Comparison of ENCODE assay signal across 1 cellular context in genomic region chr5:180071418-180072255, GRCh38.
TF ChIP-seq lines count a peak whose summit lies in the region.

Gene RNF130, minus strand, starts transcription at chr5:180071759. Its CDS starts 57 bp downstream, at chr5:180071702.

TF ChIP-seq in HepG2, 621 proteins besides CTCF, POLR2A, EP300 and RAD21 (continued from another document and continues in another):
- no peak for TF ChIP-seq HNRNPH1 (optimal IDR thresholded peaks at IDR 0.05; ENCODE audit: low read depth, low read length)
- TF ChIP-seq ISX (CRISPR knock-in tag; conservative IDR thresholded peaks at IDR 0.05): peak; percentile 97
- TF ChIP-seq YEATS4 (CRISPR knock-in tag; IDR thresholded peaks at IDR 0.05; ENCODE audit: borderline replicate concordance): peak; percentile 80
- no peak for TF ChIP-seq ZNF350 (CRISPR knock-in tag; IDR thresholded peaks at IDR 0.05; ENCODE audit: borderline replicate concordance, low read depth)
- TF ChIP-seq SAFB2 (CRISPR knock-in tag; IDR thresholded peaks at IDR 0.05; ENCODE audit: borderline replicate concordance, low read depth): peak; percentile 93
- peak; percentile 99 for TF ChIP-seq CREB3 (CRISPR knock-in tag; IDR thresholded peaks at IDR 0.05)
- peak; percentile 99 for TF ChIP-seq AHR (CRISPR knock-in tag; IDR thresholded peaks at IDR 0.05)
- TF ChIP-seq LBX2 (CRISPR knock-in tag; IDR thresholded peaks at IDR 0.05; ENCODE audit: borderline replicate concordance): peak; percentile 99
- TF ChIP-seq ZNF589 (CRISPR knock-in tag; conservative IDR thresholded peaks at IDR 0.05): peak; percentile 98
- TF ChIP-seq DMAP1 (CRISPR knock-in tag; IDR thresholded peaks at IDR 0.05): peak; percentile 71; the same call in 1 of the 2 replicates
- no peak for TF ChIP-seq NBN (conservative IDR thresholded peaks at IDR 0.05)
- TF ChIP-seq NCOA5 (CRISPR knock-in tag; IDR thresholded peaks at IDR 0.05): no peak
- peak; percentile 70 for TF ChIP-seq ZNF770 (CRISPR knock-in tag; IDR thresholded peaks at IDR 0.05)
- no peak for TF ChIP-seq ZNF33A (CRISPR knock-in tag; IDR thresholded peaks at IDR 0.05; ENCODE audit: borderline replicate concordance)
- TF ChIP-seq ZHX2 (IDR thresholded peaks at IDR 0.05; ENCODE audit: low read depth): no peak
- peak; percentile 95 for TF ChIP-seq ZHX2 (CRISPR knock-in tag; IDR thresholded peaks at IDR 0.05; ENCODE audit: borderline replicate concordance)
- TF ChIP-seq SAP130 (CRISPR knock-in tag; IDR thresholded peaks at IDR 0.05; ENCODE audit: low read depth): peak; percentile 40
- TF ChIP-seq NR1H2 (CRISPR knock-in tag; IDR thresholded peaks at IDR 0.05; ENCODE audit: borderline replicate concordance, low read depth): peak; percentile 97
- peak; percentile 98; the same call in 1 of the 2 replicates for TF ChIP-seq ZNF841 (CRISPR knock-in tag; IDR thresholded peaks at IDR 0.05; ENCODE audit: borderline replicate concordance)
- 0 out of 2 replicates have a peak, but pooled peaks have one; percentile 7 for TF ChIP-seq HNF4G (IDR thresholded peaks at IDR 0.05; ENCODE audit: borderline replicate concordance, low read depth, low read length)
- 0 out of 2 replicates have a peak, but pooled peaks have one; percentile 38 for TF ChIP-seq HNF4G (CRISPR knock-in tag; IDR thresholded peaks at IDR 0.05; ENCODE audit: borderline replicate concordance, low read depth)
- peak; percentile 99 for TF ChIP-seq ZSCAN20 (CRISPR knock-in tag; IDR thresholded peaks at IDR 0.05; ENCODE audit: borderline replicate concordance)
- TF ChIP-seq TARDBP (CRISPR knock-in tag; IDR thresholded peaks at IDR 0.05): peak; percentile 93
- TF ChIP-seq ZNF576 (CRISPR knock-in tag; IDR thresholded peaks at IDR 0.05): no peak; the same call in 1 of the 2 replicates
- peak; percentile 95 for TF ChIP-seq ZNF446 (CRISPR knock-in tag; IDR thresholded peaks at IDR 0.05)
- TF ChIP-seq RAD51 (IDR thresholded peaks at IDR 0.05; ENCODE audit: borderline replicate concordance): no peak
- peak; percentile 88; the same call in 1 of the 2 replicates for TF ChIP-seq ZNF34 (CRISPR knock-in tag; IDR thresholded peaks at IDR 0.05; ENCODE audit: borderline replicate concordance)
- no peak for TF ChIP-seq MATR3 (CRISPR knock-in tag; IDR thresholded peaks at IDR 0.05)
- peak; percentile 98; the same call in 1 of the 2 replicates for TF ChIP-seq ZNF878 (CRISPR knock-in tag; IDR thresholded peaks at IDR 0.05)
- TF ChIP-seq JDP2 (CRISPR knock-in tag; IDR thresholded peaks at IDR 0.05; ENCODE audit: borderline replicate concordance): peak; percentile 91
- 0 out of 2 replicates have a peak, but pooled peaks have one; percentile 70 for TF ChIP-seq ZFP1 (CRISPR knock-in tag; IDR thresholded peaks at IDR 0.05)
- TF ChIP-seq CSRNP2 (CRISPR knock-in tag; conservative IDR thresholded peaks at IDR 0.05; ENCODE audit: low read depth): peak; percentile 77
- peak; percentile 72 for TF ChIP-seq GABPB1 (CRISPR knock-in tag; IDR thresholded peaks at IDR 0.05)
- TF ChIP-seq ARID5B (CRISPR knock-in tag; IDR thresholded peaks at IDR 0.05): peak; percentile 79
- peak; percentile 99 for TF ChIP-seq IRX3 (CRISPR knock-in tag; IDR thresholded peaks at IDR 0.05; ENCODE audit: borderline replicate concordance, low read depth)
- no peak for TF ChIP-seq NR2F6 (IDR thresholded peaks at IDR 0.05)
- TF ChIP-seq NR2F6 (CRISPR knock-in tag; IDR thresholded peaks at IDR 0.05): peak; percentile 63
- TF ChIP-seq ZNF441 (CRISPR knock-in tag; IDR thresholded peaks at IDR 0.05; ENCODE audit: borderline replicate concordance): peak; percentile 96
- no peak for TF ChIP-seq FLYWCH1 (CRISPR knock-in tag; IDR thresholded peaks at IDR 0.05)
- no peak; the same call in 1 of the 2 replicates for TF ChIP-seq GLMP (CRISPR knock-in tag; IDR thresholded peaks at IDR 0.05; ENCODE audit: borderline replicate concordance)
- no peak; the same call in 1 of the 2 replicates for TF ChIP-seq NAIF1 (CRISPR knock-in tag; IDR thresholded peaks at IDR 0.05; ENCODE audit: borderline replicate concordance)
- no peak for TF ChIP-seq STAG1 (CRISPR knock-in tag; IDR thresholded peaks at IDR 0.05)
- no peak for TF ChIP-seq ZNF737 (CRISPR knock-in tag; IDR thresholded peaks at IDR 0.05; ENCODE audit: borderline replicate concordance)
- TF ChIP-seq ZBTB3 (CRISPR knock-in tag; IDR thresholded peaks at IDR 0.05; ENCODE audit: borderline replicate concordance, low read depth): no peak
- peak; percentile 87 for TF ChIP-seq SKI (IDR thresholded peaks at IDR 0.05; ENCODE audit: partially characterized antibody)
- TF ChIP-seq ZKSCAN8 (CRISPR knock-in tag; IDR thresholded peaks at IDR 0.05; ENCODE audit: borderline replicate concordance): no peak; the same call in 1 of the 2 replicates
- TF ChIP-seq MYNN (CRISPR knock-in tag; IDR thresholded peaks at IDR 0.05; ENCODE audit: low read depth): no peak
- no peak for TF ChIP-seq ZNF569 (CRISPR knock-in tag; IDR thresholded peaks at IDR 0.05; ENCODE audit: borderline replicate concordance)
- peak; percentile 98; the same call in 1 of the 2 replicates for TF ChIP-seq ZNF580 (CRISPR knock-in tag; IDR thresholded peaks at IDR 0.05; ENCODE audit: borderline replicate concordance, low read depth)
